Comparison of ENCODE assay signal across 24 cellular contexts in genomic region chr1:113605099-113605498, GRCh38.
A peak's percentile ranks its signal among the peaks of the same experiment; 100 is the strongest.
DNase-seq lines count a peak whose midpoint lies in the region; ATAC-seq and TF ChIP-seq lines count a peak whose summit lies in the region.
"Had no signal": no experiment of that assay in that cellular context is flagged by ENCODE, and none has a peak within 500 bp of the region (broad histone marks: within the 10 kb centered on the region; RNA-seq: fewer than 3 reads in every experiment).

No MANE protein-coding gene starts in this region.

- H3K4me1 ChIP-seq in GM23248 (ENCODE audit: insufficient read depth), result no peaks in the 10 kb centered on the region
- H3K4me1 ChIP-seq: BE2C, SJSA1 had no signal

- H3K9me2 ChIP-seq in GM23248 (ENCODE audit: insufficient read depth), result no peaks in the 10 kb centered on the region

- no peaks in the 10 kb centered on the region; the same call in 1 of the 2 replicates for H3K36me3 ChIP-seq in GM23248 (ENCODE audit: low read depth)
- H3K36me3 ChIP-seq: SJSA1 had no signal

- in situ Hi-C loops in GM23248 (cut with MboI), result no loop called here

- H3K27ac ChIP-seq in GM23248, result no peak overlapping the region
- H3K27ac ChIP-seq: 22Rv1, SJSA1 had no signal

- no peaks in the 10 kb centered on the region for H3K27me3 ChIP-seq in GM23248 (replicated peaks; ENCODE audit: insufficient read depth)
- H3K27me3 ChIP-seq: BE2C, SJSA1 had no signal

- H4K20me1 ChIP-seq in GM23248 (ENCODE audit: insufficient read depth), result no peaks in the 10 kb centered on the region

- TF ChIP-seq CTCF in fibroblast of the aortic adventitia (IDR thresholded peaks at IDR 0.05; ENCODE audit: insufficient read depth, low read length), result no peak

- H3K79me2 ChIP-seq in GM23248 (ENCODE audit: insufficient read depth), result no peaks in the 10 kb centered on the region

- DNase-seq in NCI-H1105 treated with DMSO at 0.1 percent for 48 hours (lab: John Stamatoyannopoulos, UW) (peak; percentile 20), NCI-H1105 (lab: John Stamatoyannopoulos, UW) (no peak), GM23248 (peak; percentile 3), NCI-H2171 treated with DMSO at 0.1 percent for 48 hours (lab: John Stamatoyannopoulos, UW) (peak; percentile 85), fibroblast of the aortic adventitia (ENCODE audit: low read depth) (peak; percentile 9), SW480 (ENCODE audit: low spot score) (no peak)
- DNase-seq: BE2C; CD8-positive, alpha-beta memory T cell; DMS 273 treated with DMSO at 0.1 percent for 48 hours; DMS79 treated with DMSO at 0.1 percent for 48 hours; GF-D8; HCEC 1CT; IMR-90; KG1; NCI-H1092; NCI-H1436 treated with DMSO at 0.1 percent for 48 hours; NCI-H187 treated with DMSO at 0.1 percent for 48 hours; NCI-H510A; NCI-H69; Right ventricle myocardium superior; RPMI8226 had no signal

- no peak overlapping the region for H3K9ac ChIP-seq in GM23248

- ATAC-seq in GM19452 (IDR thresholded peaks at IDR 0.05; ENCODE audit: unreplicated experiment), result no peak

- H3F3A ChIP-seq in GM23248 (ENCODE audit: insufficient read depth), result no peaks in the 10 kb centered on the region

- H2AFZ ChIP-seq in GM23248, result no peak overlapping the region

- H3K4me3 ChIP-seq in GM23248 (no peak overlapping the region), fibroblast of the aortic adventitia (ENCODE audit: low read depth, low read length) (no peak overlapping the region)
- H3K4me3 ChIP-seq: SJSA1 had no signal

- H3K4me2 ChIP-seq in GM23248 (ENCODE audit: unreplicated experiment), result no peak overlapping the region

- no peaks in the 10 kb centered on the region for H3K9me3 ChIP-seq in GM23248 (ENCODE audit: low read depth)
- H3K9me3 ChIP-seq: BE2C, SJSA1 had no signal

Comparison
In these comparisons a context has a peak if more than half of its experiments do, and no peak if none do; other contexts are left out.
1. DNase-seq: peak in NCI-H1105 treated with DMSO at 0.1 percent for 48 hours (single experiment), GM23248 (single experiment), NCI-H2171 treated with DMSO at 0.1 percent for 48 hours (single experiment) and fibroblast of the aortic adventitia (single experiment); none in NCI-H1105 (single experiment) and SW480 (single experiment).